Comparison of ENCODE assay signal across 1 cellular context in the genomic region with DNA sequence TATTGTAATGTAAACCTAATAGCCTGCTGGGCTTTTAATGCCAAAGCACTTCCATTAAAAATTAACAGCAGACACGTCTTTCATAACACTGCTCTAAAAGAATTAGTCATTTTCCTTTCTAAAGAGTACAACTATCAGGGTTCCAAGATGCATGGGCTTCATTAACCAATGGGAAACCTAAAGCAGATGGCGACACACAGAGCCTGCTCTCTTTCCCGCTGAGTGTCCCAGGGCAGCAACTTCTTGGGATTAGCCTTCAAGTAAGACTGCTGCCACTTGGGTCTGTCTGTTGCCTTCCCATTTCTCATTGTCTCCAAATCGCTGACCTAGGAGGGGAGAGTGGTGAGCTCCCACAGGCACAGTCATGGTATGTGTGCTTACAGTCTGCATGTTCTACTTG.
TF ChIP-seq lines count a peak whose summit lies in the region.

No MANE protein-coding gene starts in this region.

TF ChIP-seq in WTC11, 78 proteins besides CTCF, POLR2A, EP300 and RAD21 (continued from another document):
- TF ChIP-seq, protein P1, sequence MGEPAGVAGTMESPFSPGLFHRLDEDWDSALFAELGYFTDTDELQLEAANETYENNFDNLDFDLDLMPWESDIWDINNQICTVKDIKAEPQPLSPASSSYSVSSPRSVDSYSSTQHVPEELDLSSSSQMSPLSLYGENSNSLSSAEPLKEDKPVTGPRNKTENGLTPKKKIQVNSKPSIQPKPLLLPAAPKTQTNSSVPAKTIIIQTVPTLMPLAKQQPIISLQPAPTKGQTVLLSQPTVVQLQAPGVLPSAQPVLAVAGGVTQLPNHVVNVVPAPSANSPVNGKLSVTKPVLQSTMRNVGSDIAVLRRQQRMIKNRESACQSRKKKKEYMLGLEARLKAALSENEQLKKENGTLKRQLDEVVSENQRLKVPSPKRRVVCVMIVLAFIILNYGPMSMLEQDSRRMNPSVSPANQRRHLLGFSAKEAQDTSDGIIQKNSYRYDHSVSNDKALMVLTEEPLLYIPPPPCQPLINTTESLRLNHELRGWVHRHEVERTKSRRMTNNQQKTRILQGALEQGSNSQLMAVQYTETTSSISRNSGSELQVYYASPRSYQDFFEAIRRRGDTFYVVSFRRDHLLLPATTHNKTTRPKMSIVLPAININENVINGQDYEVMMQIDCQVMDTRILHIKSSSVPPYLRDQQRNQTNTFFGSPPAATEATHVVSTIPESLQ (CRISPR knock-in tag; IDR thresholded peaks at IDR 0.05) = no peak
- TF ChIP-seq ZNF532 (CRISPR knock-in tag; IDR thresholded peaks at IDR 0.05; ENCODE audit: borderline replicate concordance) = no peak
- TF ChIP-seq, protein P2, sequence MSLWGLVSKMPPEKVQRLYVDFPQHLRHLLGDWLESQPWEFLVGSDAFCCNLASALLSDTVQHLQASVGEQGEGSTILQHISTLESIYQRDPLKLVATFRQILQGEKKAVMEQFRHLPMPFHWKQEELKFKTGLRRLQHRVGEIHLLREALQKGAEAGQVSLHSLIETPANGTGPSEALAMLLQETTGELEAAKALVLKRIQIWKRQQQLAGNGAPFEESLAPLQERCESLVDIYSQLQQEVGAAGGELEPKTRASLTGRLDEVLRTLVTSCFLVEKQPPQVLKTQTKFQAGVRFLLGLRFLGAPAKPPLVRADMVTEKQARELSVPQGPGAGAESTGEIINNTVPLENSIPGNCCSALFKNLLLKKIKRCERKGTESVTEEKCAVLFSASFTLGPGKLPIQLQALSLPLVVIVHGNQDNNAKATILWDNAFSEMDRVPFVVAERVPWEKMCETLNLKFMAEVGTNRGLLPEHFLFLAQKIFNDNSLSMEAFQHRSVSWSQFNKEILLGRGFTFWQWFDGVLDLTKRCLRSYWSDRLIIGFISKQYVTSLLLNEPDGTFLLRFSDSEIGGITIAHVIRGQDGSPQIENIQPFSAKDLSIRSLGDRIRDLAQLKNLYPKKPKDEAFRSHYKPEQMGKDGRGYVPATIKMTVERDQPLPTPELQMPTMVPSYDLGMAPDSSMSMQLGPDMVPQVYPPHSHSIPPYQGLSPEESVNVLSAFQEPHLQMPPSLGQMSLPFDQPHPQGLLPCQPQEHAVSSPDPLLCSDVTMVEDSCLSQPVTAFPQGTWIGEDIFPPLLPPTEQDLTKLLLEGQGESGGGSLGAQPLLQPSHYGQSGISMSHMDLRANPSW (CRISPR knock-in tag; conservative IDR thresholded peaks at IDR 0.05; ENCODE audit: low read depth) = no peak
- TF ChIP-seq, protein P3, sequence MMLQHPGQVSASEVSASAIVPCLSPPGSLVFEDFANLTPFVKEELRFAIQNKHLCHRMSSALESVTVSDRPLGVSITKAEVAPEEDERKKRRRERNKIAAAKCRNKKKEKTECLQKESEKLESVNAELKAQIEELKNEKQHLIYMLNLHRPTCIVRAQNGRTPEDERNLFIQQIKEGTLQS (CRISPR knock-in tag; conservative IDR thresholded peaks at IDR 0.05) = no peak
